ENCODE assay signal across 13 cellular contexts in the genomic region with DNA sequence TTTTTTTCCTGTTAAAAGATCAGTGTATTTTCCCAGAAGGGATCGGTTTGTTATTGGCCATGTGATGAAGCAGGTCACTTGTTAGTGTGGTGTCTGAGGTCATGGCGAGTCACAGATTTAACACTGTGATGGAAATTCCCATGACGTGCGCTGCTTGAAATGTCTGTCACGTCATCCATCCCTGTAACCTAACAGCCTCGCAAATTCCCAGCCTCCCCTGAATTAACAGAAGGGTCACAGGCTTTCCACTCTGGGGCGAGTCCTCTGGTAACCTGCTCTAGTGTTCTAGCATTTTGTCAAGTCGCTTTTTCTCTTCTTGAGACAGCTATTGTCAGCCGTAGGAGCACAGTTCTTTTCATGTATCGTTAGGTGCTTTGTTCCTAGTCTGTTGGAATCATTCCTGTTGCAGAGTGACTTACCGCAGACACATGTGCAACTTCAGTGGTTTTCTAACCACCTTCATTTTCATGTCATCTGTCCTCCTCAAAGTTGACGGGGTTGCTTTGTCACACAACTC.
DNase-seq lines count a peak whose midpoint lies in the region; ATAC-seq and TF ChIP-seq lines count a peak whose summit lies in the region.
"Had no signal": no experiment of that assay in that cellular context is flagged by ENCODE, and none has a peak within 500 bp of the region (broad histone marks: within the 10 kb centered on the region; RNA-seq: fewer than 3 reads in every experiment).

No MANE protein-coding gene starts in this region.

- peaks cover 7% of the 10 kb centered on the region for H3K36me3 ChIP-seq in BE2C

- H3K27me3 Mint-ChIP-seq in activated naive CD4-positive, alpha-beta T cell treated with anti-CD3 and anti-CD28 coated beads, Interleukin-2, amount 50 U/mL, for 24 hours: no peaks in the 10 kb centered on the region
- H3K27me3 Mint-ChIP-seq in activated naive CD4-positive, alpha-beta T cell treated with anti-CD3 and anti-CD28 coated beads, Interleukin-2, amount 10 ng/mL, durations not matched to agents 7 days and 5 days: no peaks in the 10 kb centered on the region
- no peaks in the 10 kb centered on the region for H3K27me3 Mint-ChIP-seq in activated T-cell treated with anti-CD3 and anti-CD28 coated beads, Interleukin-2, amount 50 U/mL, for 4 hours (ENCODE audit: low read depth)
- no peaks in the 10 kb centered on the region for H3K27me3 Mint-ChIP-seq in stimulated activated naive CD8-positive, alpha-beta T cell treated with anti-CD3 and anti-CD28 coated beads, Interleukin-15, Interleukin-2, amounts not matched to agents 100 ng/mL and 50 ng/mL, for 24 hours

- H3K4me1 ChIP-seq in BE2C: no peaks in the 10 kb centered on the region
- H3K4me1 ChIP-seq: parathyroid adenoma had no signal

- peak overlapping the region; percentile 51 for H3K27ac Mint-ChIP-seq in activated naive CD4-positive, alpha-beta T cell treated with anti-CD3 and anti-CD28 coated beads, Interleukin-2, amount 50 U/mL, for 24 hours
- no peak overlapping the region for H3K27ac Mint-ChIP-seq in activated naive CD4-positive, alpha-beta T cell treated with anti-CD3 and anti-CD28 coated beads, Interleukin-2, amount 10 ng/mL, durations not matched to agents 7 days and 5 days
- H3K27ac Mint-ChIP-seq in stimulated activated naive CD8-positive, alpha-beta T cell treated with anti-CD3 and anti-CD28 coated beads, Interleukin-15, Interleukin-2, amounts not matched to agents 100 ng/mL and 50 ng/mL, for 24 hours: peak overlapping the region; percentile 47

- no peak for DNase-seq in activated naive CD4-positive, alpha-beta T cell treated with anti-CD3 and anti-CD28 coated beads, Interleukin-2, amount 10 ng/mL, durations not matched to agents 7 days and 5 days
- DNase-seq in activated T-cell treated with anti-CD3 and anti-CD28 coated beads, Interleukin-2, amount 50 U/mL, for 4 hours: peak; percentile 27
- DNase-seq in fibroblast of pulmonary artery (ENCODE audit: low read depth) (peak; percentile 12), BE2C (no peak)
- DNase-seq: aorta; left cardiac atrium; NCI-H1092; NK-92 treated with Interleukin-12 subunit alpha and Interleukin-12 subunit beta, amount 100 ng/mL, for 24 hours had no signal

- H3K4me3 Mint-ChIP-seq in activated naive CD4-positive, alpha-beta T cell treated with anti-CD3 and anti-CD28 coated beads, Interleukin-2, amount 50 U/mL, for 24 hours: no peak overlapping the region
- H3K4me3 Mint-ChIP-seq in activated naive CD4-positive, alpha-beta T cell treated with anti-CD3 and anti-CD28 coated beads, Interleukin-2, amount 10 ng/mL, durations not matched to agents 7 days and 5 days: no peak overlapping the region
- no peak overlapping the region for H3K4me3 Mint-ChIP-seq in activated T-cell treated with anti-CD3 and anti-CD28 coated beads, Interleukin-2, amount 50 U/mL, for 4 hours
- no peak overlapping the region for H3K4me3 Mint-ChIP-seq in stimulated activated naive CD8-positive, alpha-beta T cell treated with anti-CD3 and anti-CD28 coated beads, Interleukin-15, Interleukin-2, amounts not matched to agents 100 ng/mL and 50 ng/mL, for 24 hours

- no peaks in the 10 kb centered on the region; the same call in 1 of the 2 replicates for H3K9me3 ChIP-seq in BE2C

- peaks cover 12% of the 10 kb centered on the region for H3K9me3 Mint-ChIP-seq in activated naive CD4-positive, alpha-beta T cell treated with anti-CD3 and anti-CD28 coated beads, Interleukin-2, amount 50 U/mL, for 24 hours
- peaks cover 11% of the 10 kb centered on the region for H3K9me3 Mint-ChIP-seq in activated naive CD4-positive, alpha-beta T cell treated with anti-CD3 and anti-CD28 coated beads, Interleukin-2, amount 10 ng/mL, durations not matched to agents 7 days and 5 days
- peaks cover 21% of the 10 kb centered on the region for H3K9me3 Mint-ChIP-seq in activated T-cell treated with anti-CD3 and anti-CD28 coated beads, Interleukin-2, amount 50 U/mL, for 4 hours
- H3K9me3 Mint-ChIP-seq in stimulated activated naive CD8-positive, alpha-beta T cell treated with anti-CD3 and anti-CD28 coated beads, Interleukin-15, Interleukin-2, amounts not matched to agents 100 ng/mL and 50 ng/mL, for 24 hours: peaks cover 12% of the 10 kb centered on the region

- peaks cover 27% of the 10 kb centered on the region for H3K4me1 Mint-ChIP-seq in activated naive CD4-positive, alpha-beta T cell treated with anti-CD3 and anti-CD28 coated beads, Interleukin-2, amount 50 U/mL, for 24 hours
- peaks cover 16% of the 10 kb centered on the region for H3K4me1 Mint-ChIP-seq in activated naive CD4-positive, alpha-beta T cell treated with anti-CD3 and anti-CD28 coated beads, Interleukin-2, amount 10 ng/mL, durations not matched to agents 7 days and 5 days
- H3K4me1 Mint-ChIP-seq in activated T-cell treated with anti-CD3 and anti-CD28 coated beads, Interleukin-2, amount 50 U/mL, for 4 hours (ENCODE audit: low read depth): peaks cover 17% of the 10 kb centered on the region
- peaks cover 19% of the 10 kb centered on the region for H3K4me1 Mint-ChIP-seq in stimulated activated naive CD8-positive, alpha-beta T cell treated with anti-CD3 and anti-CD28 coated beads, Interleukin-15, Interleukin-2, amounts not matched to agents 100 ng/mL and 50 ng/mL, for 24 hours (ENCODE audit: low read depth)

- H3K4me3 ChIP-seq in fibroblast of pulmonary artery (replicated peaks; ENCODE audit: low read depth, low read length): no peak overlapping the region
- H3K4me3 ChIP-seq in BE2C (ENCODE audit: low read depth, low read length): no peak overlapping the region

- TF ChIP-seq CTCF in fibroblast of pulmonary artery (IDR thresholded peaks at IDR 0.05; ENCODE audit: low read length, missing control alignments) (no peak), BE2C (IDR thresholded peaks at IDR 0.05; ENCODE audit: low read depth, low read length) (no peak)

- CTCF ChIA-PET in activated naive CD4-positive, alpha-beta T cell treated with anti-CD3 and anti-CD28 coated beads, Interleukin-2, amount 10 ng/mL, durations not matched to agents 7 days and 5 days (lab: Charles Lee): interaction anchor here (1.2 kb wide), 1 partner anchor 30 kb away, joined by 3 read pairs; no protein-coding TSS in a partner anchor

- H3K36me3 Mint-ChIP-seq in activated naive CD4-positive, alpha-beta T cell treated with anti-CD3 and anti-CD28 coated beads, Interleukin-2, amount 50 U/mL, for 24 hours: peaks cover 45% of the 10 kb centered on the region
- peaks cover 33% of the 10 kb centered on the region for H3K36me3 Mint-ChIP-seq in activated naive CD4-positive, alpha-beta T cell treated with anti-CD3 and anti-CD28 coated beads, Interleukin-2, amount 10 ng/mL, durations not matched to agents 7 days and 5 days
- peaks cover 49% of the 10 kb centered on the region for H3K36me3 Mint-ChIP-seq in activated T-cell treated with anti-CD3 and anti-CD28 coated beads, Interleukin-2, amount 50 U/mL, for 4 hours (ENCODE audit: insufficient read depth)
- peaks cover 54% of the 10 kb centered on the region for H3K36me3 Mint-ChIP-seq in stimulated activated naive CD8-positive, alpha-beta T cell treated with anti-CD3 and anti-CD28 coated beads, Interleukin-15, Interleukin-2, amounts not matched to agents 100 ng/mL and 50 ng/mL, for 24 hours (ENCODE audit: low read depth)

- no peaks in the 10 kb centered on the region for H3K27me3 ChIP-seq in BE2C

- ATAC-seq in activated T-cell treated with anti-CD3 and anti-CD28 coated beads, Interleukin-2, amount 50 U/mL, for 4 hours: peak; percentile 73 to 81
- ATAC-seq in GM18517 (IDR thresholded peaks at IDR 0.05; ENCODE audit: unreplicated experiment) (no peak), HG03159 (IDR thresholded peaks at IDR 0.05; ENCODE audit: unreplicated experiment) (no peak)
- ATAC-seq: left cardiac atrium had no signal

Comparison
In these comparisons a context has a peak if more than half of its experiments do, and no peak if none do; other contexts are left out.
1. DNase-seq: peak in activated T-cell treated with anti-CD3 and anti-CD28 coated beads, Interleukin-2, amount 50 U/mL, for 4 hours (single experiment) and fibroblast of pulmonary artery (single experiment); none in activated naive CD4-positive, alpha-beta T cell treated with anti-CD3 and anti-CD28 coated beads, Interleukin-2, amount 10 ng/mL, durations not matched to agents 7 days and 5 days (single experiment) and BE2C (single experiment).
2. ATAC-seq: peak in activated T-cell treated with anti-CD3 and anti-CD28 coated beads, Interleukin-2, amount 50 U/mL, for 4 hours (2 of 2); none in GM18517 (single experiment) and HG03159 (single experiment).